Comparison of ENCODE assay signal across 1 cellular context in the genomic region with DNA sequence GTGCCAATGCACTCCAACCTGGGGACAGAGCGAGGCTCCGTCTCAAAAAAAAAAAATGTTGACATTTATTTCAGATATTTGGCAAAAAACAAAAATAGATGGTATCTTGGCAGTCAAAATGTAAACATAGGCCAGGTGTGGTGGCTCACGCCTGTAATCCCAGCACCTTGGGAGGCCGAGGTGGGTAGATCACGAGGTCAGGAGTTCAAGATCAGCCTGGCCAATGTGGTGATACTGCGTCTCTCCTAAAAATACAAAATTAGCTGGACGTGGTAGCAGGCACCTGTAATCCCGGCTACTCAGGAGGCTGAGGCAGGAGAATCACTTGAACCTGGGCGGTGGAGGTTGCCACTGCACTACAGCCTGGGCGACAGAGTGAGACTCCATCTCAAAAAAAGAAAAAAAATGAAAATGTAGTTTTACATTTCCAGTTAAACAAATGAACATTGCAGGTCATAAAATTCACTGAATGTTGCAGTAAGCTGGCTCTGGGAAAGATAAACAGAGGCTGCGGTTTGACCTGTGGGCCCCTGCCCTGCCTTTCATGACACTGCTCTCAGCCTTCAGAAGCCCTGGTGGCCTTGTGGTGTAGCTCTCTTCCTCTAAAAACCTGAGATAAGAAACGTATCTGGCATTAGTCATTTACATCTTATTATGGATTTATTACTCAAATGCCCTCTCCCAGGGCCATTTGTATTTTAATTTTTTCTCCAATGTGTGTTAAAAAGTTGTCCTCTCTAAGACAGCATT.
TF ChIP-seq lines count a peak whose summit lies in the region.

No MANE protein-coding gene starts in this region.

TF ChIP-seq in K562, 482 proteins besides CTCF, POLR2A, EP300 and RAD21 (continued from another document and continues in another):
- no peak for TF ChIP-seq THAP12 (CRISPR knock-in tag; IDR thresholded peaks at IDR 0.05)
- TF ChIP-seq CAMTA2 (CRISPR knock-in tag; conservative IDR thresholded peaks at IDR 0.05): no peak
- TF ChIP-seq TEAD4 (IDR thresholded peaks at IDR 0.05; ENCODE audit: low read length): peak; percentile 68
- no peak for TF ChIP-seq TEAD4 (CRISPR knock-in tag; IDR thresholded peaks at IDR 0.05; ENCODE audit: borderline replicate concordance)
- no peak for TF ChIP-seq ZBTB17 (CRISPR knock-in tag; IDR thresholded peaks at IDR 0.05)
- TF ChIP-seq HLTF (IDR thresholded peaks at IDR 0.05): no peak
- TF ChIP-seq VEZF1 (CRISPR knock-in tag; IDR thresholded peaks at IDR 0.05): peak; percentile 18; the same call in 1 of the 2 replicates
- TF ChIP-seq SPI1 (IDR thresholded peaks at IDR 0.05; ENCODE audit: borderline replicate concordance, low read depth, low read length): no peak
- TF ChIP-seq, protein P1, sequence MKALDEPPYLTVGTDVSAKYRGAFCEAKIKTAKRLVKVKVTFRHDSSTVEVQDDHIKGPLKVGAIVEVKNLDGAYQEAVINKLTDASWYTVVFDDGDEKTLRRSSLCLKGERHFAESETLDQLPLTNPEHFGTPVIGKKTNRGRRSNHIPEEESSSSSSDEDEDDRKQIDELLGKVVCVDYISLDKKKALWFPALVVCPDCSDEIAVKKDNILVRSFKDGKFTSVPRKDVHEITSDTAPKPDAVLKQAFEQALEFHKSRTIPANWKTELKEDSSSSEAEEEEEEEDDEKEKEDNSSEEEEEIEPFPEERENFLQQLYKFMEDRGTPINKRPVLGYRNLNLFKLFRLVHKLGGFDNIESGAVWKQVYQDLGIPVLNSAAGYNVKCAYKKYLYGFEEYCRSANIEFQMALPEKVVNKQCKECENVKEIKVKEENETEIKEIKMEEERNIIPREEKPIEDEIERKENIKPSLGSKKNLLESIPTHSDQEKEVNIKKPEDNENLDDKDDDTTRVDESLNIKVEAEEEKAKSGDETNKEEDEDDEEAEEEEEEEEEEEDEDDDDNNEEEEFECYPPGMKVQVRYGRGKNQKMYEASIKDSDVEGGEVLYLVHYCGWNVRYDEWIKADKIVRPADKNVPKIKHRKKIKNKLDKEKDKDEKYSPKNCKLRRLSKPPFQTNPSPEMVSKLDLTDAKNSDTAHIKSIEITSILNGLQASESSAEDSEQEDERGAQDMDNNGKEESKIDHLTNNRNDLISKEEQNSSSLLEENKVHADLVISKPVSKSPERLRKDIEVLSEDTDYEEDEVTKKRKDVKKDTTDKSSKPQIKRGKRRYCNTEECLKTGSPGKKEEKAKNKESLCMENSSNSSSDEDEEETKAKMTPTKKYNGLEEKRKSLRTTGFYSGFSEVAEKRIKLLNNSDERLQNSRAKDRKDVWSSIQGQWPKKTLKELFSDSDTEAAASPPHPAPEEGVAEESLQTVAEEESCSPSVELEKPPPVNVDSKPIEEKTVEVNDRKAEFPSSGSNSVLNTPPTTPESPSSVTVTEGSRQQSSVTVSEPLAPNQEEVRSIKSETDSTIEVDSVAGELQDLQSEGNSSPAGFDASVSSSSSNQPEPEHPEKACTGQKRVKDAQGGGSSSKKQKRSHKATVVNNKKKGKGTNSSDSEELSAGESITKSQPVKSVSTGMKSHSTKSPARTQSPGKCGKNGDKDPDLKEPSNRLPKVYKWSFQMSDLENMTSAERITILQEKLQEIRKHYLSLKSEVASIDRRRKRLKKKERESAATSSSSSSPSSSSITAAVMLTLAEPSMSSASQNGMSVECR (CRISPR knock-in tag; IDR thresholded peaks at IDR 0.05): no peak
- no peak for TF ChIP-seq XRCC4 (IDR thresholded peaks at IDR 0.05; ENCODE audit: extremely low read depth, insufficient read depth, insufficient read length)
- TF ChIP-seq ID3 (CRISPR knock-in tag; IDR thresholded peaks at IDR 0.05): no peak
- TF ChIP-seq ID3 (tag; IDR thresholded peaks at IDR 0.05): no peak
- no peak for TF ChIP-seq ZNF76 (CRISPR knock-in tag; IDR thresholded peaks at IDR 0.05; ENCODE audit: borderline replicate concordance)
- TF ChIP-seq SAFB (IDR thresholded peaks at IDR 0.05; ENCODE audit: borderline replicate concordance, low read depth, low read length): no peak
- no peak for TF ChIP-seq ZNF583 (CRISPR knock-in tag; IDR thresholded peaks at IDR 0.05)
- TF ChIP-seq, protein P2, sequence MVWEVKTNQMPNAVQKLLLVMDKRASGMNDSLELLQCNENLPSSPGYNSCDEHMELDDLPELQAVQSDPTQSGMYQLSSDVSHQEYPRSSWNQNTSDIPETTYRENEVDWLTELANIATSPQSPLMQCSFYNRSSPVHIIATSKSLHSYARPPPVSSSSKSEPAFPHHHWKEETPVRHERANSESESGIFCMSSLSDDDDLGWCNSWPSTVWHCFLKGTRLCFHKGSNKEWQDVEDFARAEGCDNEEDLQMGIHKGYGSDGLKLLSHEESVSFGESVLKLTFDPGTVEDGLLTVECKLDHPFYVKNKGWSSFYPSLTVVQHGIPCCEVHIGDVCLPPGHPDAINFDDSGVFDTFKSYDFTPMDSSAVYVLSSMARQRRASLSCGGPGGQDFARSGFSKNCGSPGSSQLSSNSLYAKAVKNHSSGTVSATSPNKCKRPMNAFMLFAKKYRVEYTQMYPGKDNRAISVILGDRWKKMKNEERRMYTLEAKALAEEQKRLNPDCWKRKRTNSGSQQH (CRISPR knock-in tag; IDR thresholded peaks at IDR 0.05): no peak
- peak; percentile 34; the same call in 1 of the 2 replicates for TF ChIP-seq SOX6 (IDR thresholded peaks at IDR 0.05)
- TF ChIP-seq, protein P3, sequence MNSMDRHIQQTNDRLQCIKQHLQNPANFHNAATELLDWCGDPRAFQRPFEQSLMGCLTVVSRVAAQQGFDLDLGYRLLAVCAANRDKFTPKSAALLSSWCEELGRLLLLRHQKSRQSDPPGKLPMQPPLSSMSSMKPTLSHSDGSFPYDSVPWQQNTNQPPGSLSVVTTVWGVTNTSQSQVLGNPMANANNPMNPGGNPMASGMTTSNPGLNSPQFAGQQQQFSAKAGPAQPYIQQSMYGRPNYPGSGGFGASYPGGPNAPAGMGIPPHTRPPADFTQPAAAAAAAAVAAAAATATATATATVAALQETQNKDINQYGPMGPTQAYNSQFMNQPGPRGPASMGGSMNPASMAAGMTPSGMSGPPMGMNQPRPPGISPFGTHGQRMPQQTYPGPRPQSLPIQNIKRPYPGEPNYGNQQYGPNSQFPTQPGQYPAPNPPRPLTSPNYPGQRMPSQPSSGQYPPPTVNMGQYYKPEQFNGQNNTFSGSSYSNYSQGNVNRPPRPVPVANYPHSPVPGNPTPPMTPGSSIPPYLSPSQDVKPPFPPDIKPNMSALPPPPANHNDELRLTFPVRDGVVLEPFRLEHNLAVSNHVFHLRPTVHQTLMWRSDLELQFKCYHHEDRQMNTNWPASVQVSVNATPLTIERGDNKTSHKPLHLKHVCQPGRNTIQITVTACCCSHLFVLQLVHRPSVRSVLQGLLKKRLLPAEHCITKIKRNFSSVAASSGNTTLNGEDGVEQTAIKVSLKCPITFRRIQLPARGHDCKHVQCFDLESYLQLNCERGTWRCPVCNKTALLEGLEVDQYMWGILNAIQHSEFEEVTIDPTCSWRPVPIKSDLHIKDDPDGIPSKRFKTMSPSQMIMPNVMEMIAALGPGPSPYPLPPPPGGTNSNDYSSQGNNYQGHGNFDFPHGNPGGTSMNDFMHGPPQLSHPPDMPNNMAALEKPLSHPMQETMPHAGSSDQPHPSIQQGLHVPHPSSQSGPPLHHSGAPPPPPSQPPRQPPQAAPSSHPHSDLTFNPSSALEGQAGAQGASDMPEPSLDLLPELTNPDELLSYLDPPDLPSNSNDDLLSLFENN (IDR thresholded peaks at IDR 0.05; ENCODE audit: low read depth in 2 of 2, low read length in 2 of 2): no peak
- TF ChIP-seq ZBTB8A (IDR thresholded peaks at IDR 0.05; ENCODE audit: partially characterized antibody): no peak
- TF ChIP-seq CEBPG (CRISPR knock-in tag; IDR thresholded peaks at IDR 0.05): no peak
- no peak for TF ChIP-seq CEBPG (tag; conservative IDR thresholded peaks at IDR 0.05 in 1 of 2, IDR thresholded peaks at IDR 0.05 in 1 of 2)
- TF ChIP-seq HDAC2 (IDR thresholded peaks at IDR 0.05): peak; percentile 56; the same call in 1 of the 2 replicates
- TF ChIP-seq, protein P4, sequence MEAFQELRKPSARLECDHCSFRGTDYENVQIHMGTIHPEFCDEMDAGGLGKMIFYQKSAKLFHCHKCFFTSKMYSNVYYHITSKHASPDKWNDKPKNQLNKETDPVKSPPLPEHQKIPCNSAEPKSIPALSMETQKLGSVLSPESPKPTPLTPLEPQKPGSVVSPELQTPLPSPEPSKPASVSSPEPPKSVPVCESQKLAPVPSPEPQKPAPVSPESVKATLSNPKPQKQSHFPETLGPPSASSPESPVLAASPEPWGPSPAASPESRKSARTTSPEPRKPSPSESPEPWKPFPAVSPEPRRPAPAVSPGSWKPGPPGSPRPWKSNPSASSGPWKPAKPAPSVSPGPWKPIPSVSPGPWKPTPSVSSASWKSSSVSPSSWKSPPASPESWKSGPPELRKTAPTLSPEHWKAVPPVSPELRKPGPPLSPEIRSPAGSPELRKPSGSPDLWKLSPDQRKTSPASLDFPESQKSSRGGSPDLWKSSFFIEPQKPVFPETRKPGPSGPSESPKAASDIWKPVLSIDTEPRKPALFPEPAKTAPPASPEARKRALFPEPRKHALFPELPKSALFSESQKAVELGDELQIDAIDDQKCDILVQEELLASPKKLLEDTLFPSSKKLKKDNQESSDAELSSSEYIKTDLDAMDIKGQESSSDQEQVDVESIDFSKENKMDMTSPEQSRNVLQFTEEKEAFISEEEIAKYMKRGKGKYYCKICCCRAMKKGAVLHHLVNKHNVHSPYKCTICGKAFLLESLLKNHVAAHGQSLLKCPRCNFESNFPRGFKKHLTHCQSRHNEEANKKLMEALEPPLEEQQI (IDR thresholded peaks at IDR 0.05): no peak
- no peak for TF ChIP-seq WHSC1 (IDR thresholded peaks at IDR 0.05; ENCODE audit: low read length)
- 0 out of 2 replicates have a peak, but pooled peaks have one; percentile 24 for TF ChIP-seq NFE2 (IDR thresholded peaks at IDR 0.05; ENCODE audit: low read depth)
- TF ChIP-seq CEBPB (tag; IDR thresholded peaks at IDR 0.05): no peak
- TF ChIP-seq KDM5B (IDR thresholded peaks at IDR 0.05; ENCODE audit: insufficient replicate concordance, low read depth, low read length): no peak
- TF ChIP-seq ZFX (CRISPR knock-in tag; IDR thresholded peaks at IDR 0.05): no peak
- TF ChIP-seq ZNF224 (CRISPR knock-in tag; IDR thresholded peaks at IDR 0.05): no peak
- TF ChIP-seq RNF2 (IDR thresholded peaks at IDR 0.05): peak; percentile 44; the same call in 1 of the 2 replicates
- TF ChIP-seq JUN (IDR thresholded peaks at IDR 0.05; ENCODE audit: borderline replicate concordance, low read depth, low read length): no peak
- no peak for TF ChIP-seq JUN (CRISPR knock-in tag; IDR thresholded peaks at IDR 0.05; ENCODE audit: borderline replicate concordance)
- no peak for TF ChIP-seq NCOR1 (IDR thresholded peaks at IDR 0.05)
- TF ChIP-seq ZNF253 (CRISPR knock-in tag; conservative IDR thresholded peaks at IDR 0.05): no peak
- TF ChIP-seq SMARCE1 (IDR thresholded peaks at IDR 0.05): peak; percentile 22; the same call in 1 of the 2 replicates
- no peak for TF ChIP-seq MCM7 (IDR thresholded peaks at IDR 0.05)
- no peak for TF ChIP-seq CHD2 (IDR thresholded peaks at IDR 0.05; ENCODE audit: low read depth, low read length)
- no peak for TF ChIP-seq ZFPM2 (CRISPR knock-in tag; IDR thresholded peaks at IDR 0.05)
- TF ChIP-seq ZEB2 (IDR thresholded peaks at IDR 0.05): 0 out of 2 replicates have a peak, but pooled peaks have one; percentile 20
- TF ChIP-seq SMARCB1 (IDR thresholded peaks at IDR 0.05; ENCODE audit: insufficient read length, low read depth): no peak
- no peak for TF ChIP-seq ZNF707 (CRISPR knock-in tag; conservative IDR thresholded peaks at IDR 0.05)
- no peak for TF ChIP-seq SLC30A9 (CRISPR knock-in tag; IDR thresholded peaks at IDR 0.05)
- TF ChIP-seq, protein P5, sequence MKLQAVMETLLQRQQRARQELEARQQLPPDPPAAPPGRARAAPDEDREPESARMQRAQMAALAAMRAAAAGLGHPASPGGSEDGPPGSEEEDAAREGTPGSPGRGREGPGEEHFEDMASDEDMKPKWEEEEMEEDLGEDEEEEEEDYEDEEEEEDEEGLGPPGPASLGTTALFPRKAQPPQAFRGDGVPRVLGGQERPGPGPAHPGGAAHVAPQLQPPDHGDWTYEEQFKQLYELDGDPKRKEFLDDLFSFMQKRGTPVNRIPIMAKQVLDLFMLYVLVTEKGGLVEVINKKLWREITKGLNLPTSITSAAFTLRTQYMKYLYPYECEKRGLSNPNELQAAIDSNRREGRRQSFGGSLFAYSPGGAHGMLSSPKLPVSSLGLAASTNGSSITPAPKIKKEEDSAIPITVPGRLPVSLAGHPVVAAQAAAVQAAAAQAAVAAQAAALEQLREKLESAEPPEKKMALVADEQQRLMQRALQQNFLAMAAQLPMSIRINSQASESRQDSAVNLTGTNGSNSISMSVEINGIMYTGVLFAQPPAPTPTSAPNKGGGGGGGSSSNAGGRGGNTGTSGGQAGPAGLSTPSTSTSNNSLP (IDR thresholded peaks at IDR 0.05; ENCODE audit: borderline replicate concordance, low read depth, low read length): no peak
- no peak for TF ChIP-seq L3MBTL2 (IDR thresholded peaks at IDR 0.05)
- TF ChIP-seq XRCC5 (IDR thresholded peaks at IDR 0.05; ENCODE audit: low read depth, low read length): no peak
